1 cellular context compared by ENCODE assay signal in genomic region chr9:37592108-37592951, GRCh38.
TF ChIP-seq lines count a peak whose summit lies in the region.

TOMM5 (minus strand) TSS chr9:37592597; CDS start chr9:37592532, 65 bp downstream.

TF ChIP-seq in GM12878, 131 proteins besides CTCF, POLR2A, EP300 and RAD21 (continued from another document):
- TF ChIP-seq ZNF687 (IDR thresholded peaks at IDR 0.05) (peak; percentile 65), YY1 (IDR thresholded peaks at IDR 0.05; ENCODE audit: low read depth, low read length) (peak; percentile 85), ATF2 (IDR thresholded peaks at IDR 0.05; ENCODE audit: low read length) (no peak), CEBPZ (IDR thresholded peaks at IDR 0.05; ENCODE audit: low read depth, low read length) (no peak), ZBED1 (IDR thresholded peaks at IDR 0.05; ENCODE audit: borderline replicate concordance) (no peak), DPF2 (IDR thresholded peaks at IDR 0.05) (peak; percentile 66), CBFB (IDR thresholded peaks at IDR 0.05; ENCODE audit: low read depth) (peak; percentile 88), BCLAF1 (IDR thresholded peaks at IDR 0.05) (no peak), NFIC (IDR thresholded peaks at IDR 0.05; ENCODE audit: low read depth, low read length) (no peak), CBX5 (IDR thresholded peaks at IDR 0.05; ENCODE audit: low read depth) (peak; percentile 70; the same call in 1 of the 2 replicates), TAF1 (IDR thresholded peaks at IDR 0.05; ENCODE audit: borderline replicate concordance, low read depth, low read length) (peak; percentile 95), REST (IDR thresholded peaks at IDR 0.05; ENCODE audit: low read depth, low read length) (peak; percentile 34; the same call in 1 of the 2 replicates), SMAD5 (IDR thresholded peaks at IDR 0.05; ENCODE audit: low read depth) (peak; percentile 93; the same call in 1 of the 2 replicates)
